ENCODE assay signal across 8 cellular contexts in the genomic region with DNA sequence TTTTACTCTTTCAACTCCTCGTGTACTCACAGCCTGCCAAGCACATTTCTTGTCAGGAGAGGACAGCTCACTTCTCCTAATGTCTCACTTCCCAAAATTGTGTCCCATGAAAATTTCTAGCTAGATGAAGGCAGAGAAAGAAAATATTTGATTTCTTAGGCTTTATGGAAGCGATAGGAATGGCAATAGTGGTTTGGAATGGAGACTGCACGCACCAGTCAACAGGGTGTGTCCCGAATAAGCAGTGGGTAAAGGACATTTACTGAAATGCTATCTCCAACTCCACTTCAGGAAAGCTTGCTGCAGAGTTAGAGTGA. TPM values are rescaled to one million over a fixed set of nuclear protein-coding genes. Genes with fewer than 3 reads are reported as not detected.
DNase-seq lines count a peak whose midpoint lies in the region; ATAC-seq and TF ChIP-seq lines count a peak whose summit lies in the region.

No MANE protein-coding gene starts in this region.

- ATAC-seq in GM23338 (no peak), right cardiac atrium (no peak), GM21367 (IDR thresholded peaks at IDR 0.05; ENCODE audit: unreplicated experiment) (no peak)

- WGBS in right cardiac atrium, result 36% methylated on average over 4 of the region's 4 CpGs

- H3K4me3 Mint-ChIP-seq in GM23338, result peak overlapping the region; percentile 99

- peaks cover 7% of the 10 kb centered on the region; the same call in 2 of the 3 replicates for H3K4me1 Mint-ChIP-seq in GM23338

- DNase-seq in GM23338 (ENCODE audit: low spot score), result no peak
- DNase-seq in WERI-Rb-1, result no peak
- no peak for DNase-seq in right cardiac atrium
- DNase-seq in NCI-H2107 treated with DMSO at 0.1 percent for 48 hours (lab: John Stamatoyannopoulos, UW; ENCODE audit: unreplicated experiment), result no peak
- no peak for DNase-seq in NCI-H1417 (lab: John Stamatoyannopoulos, UW)
- no peak for DNase-seq in activated CD4-positive, alpha-beta T cell treated with anti-CD3 and anti-CD28 coated beads for 48 hours

- intact Hi-C loops in right cardiac atrium (cut with DNase I), result no loop called here

- TF ChIP-seq CTCF in GM23338 (conservative IDR thresholded peaks at IDR 0.05; ENCODE audit: low read depth in 2 of 2) (no peak), WERI-Rb-1 (IDR thresholded peaks at IDR 0.05; ENCODE audit: low read depth, low read length) (no peak)

- H2AFZ ChIP-seq in GM23338, result peak overlapping the region; percentile 96

- peaks cover 8% of the 10 kb centered on the region for H3K9me3 Mint-ChIP-seq in GM23338

- peak overlapping the region; percentile 77 for H3K4me2 ChIP-seq in GM23338

- H3K4me3 ChIP-seq in GM23338 (peak overlapping the region; percentile 67), WERI-Rb-1 (ENCODE audit: low read depth, low read length) (peak overlapping the region; percentile 97), right cardiac atrium (ENCODE audit: low read length) (peak overlapping the region; percentile 71), skeletal muscle tissue (ENCODE audit: low read length in 3 of 3) (peak overlapping the region; percentile 86 to 89 (median 88))

- H3K9me2 ChIP-seq in GM23338 (ENCODE audit: insufficient read depth), result no peaks in the 10 kb centered on the region

- peaks cover 32% of the 10 kb centered on the region for H3K36me3 Mint-ChIP-seq in GM23338 (ENCODE audit: low read depth)

- H3K9me3 ChIP-seq in WERI-Rb-1 (ENCODE audit: severe bottlenecking), result no peaks in the 10 kb centered on the region
- H3K9me3 ChIP-seq in right cardiac atrium (ENCODE audit: control insufficient read depth, low read length), result peaks cover 6% of the 10 kb centered on the region
- peaks cover 6 to 20% (median 13%) of the 10 kb centered on the region in 3 donors for H3K9me3 ChIP-seq in skeletal muscle tissue (ENCODE audit: control insufficient read depth in 3 of 3, low read length in 3 of 3)

- no peaks in the 10 kb centered on the region for H3F3A ChIP-seq in GM23338 (replicated peaks; ENCODE audit: low read depth)

- H3K79me2 ChIP-seq in GM23338 (replicated peaks; ENCODE audit: insufficient read depth), result peaks cover 6% of the 10 kb centered on the region; the same call in 1 of the 2 replicates

- H3K27ac ChIP-seq in GM23338 (ENCODE audit: low read depth) (no peak overlapping the region), WERI-Rb-1 (peak overlapping the region; percentile 53), right cardiac atrium (ENCODE audit: low read length) (peak overlapping the region; percentile 43), skeletal muscle tissue (ENCODE audit: low read depth, low read length) (peak overlapping the region; percentile 62)

- H3K36me3 ChIP-seq in GM23338 (ENCODE audit: insufficient read depth), result peaks cover 18% of the 10 kb centered on the region
- peaks cover 28% of the 10 kb centered on the region for H3K36me3 ChIP-seq in WERI-Rb-1
- peaks cover 31 to 33% (median 32%) of the 10 kb centered on the region in 3 donors for H3K36me3 ChIP-seq in skeletal muscle tissue (ENCODE audit: control insufficient read depth in 3 of 3, insufficient read depth in 3 of 3, low read length in 3 of 3)

- H3K4me1 ChIP-seq in GM23338 (ENCODE audit: insufficient read depth), result no peaks in the 10 kb centered on the region
- peaks cover 1% of the 10 kb centered on the region for H3K4me1 ChIP-seq in right cardiac atrium (ENCODE audit: control insufficient read depth, insufficient read depth, low read length)
- H3K4me1 ChIP-seq in skeletal muscle tissue (ENCODE audit: control insufficient read depth in 3 of 3, insufficient read depth in 3 of 3, low read length in 3 of 3), result peaks cover 2 to 14% (median 7%) of the 10 kb centered on the region in 3 donors

- peaks cover 6% of the 10 kb centered on the region for H3K27me3 Mint-ChIP-seq in GM23338 (ENCODE audit: insufficient read depth, low read depth, poor library complexity)

- H3K27ac Mint-ChIP-seq in GM23338, result peak overlapping the region; percentile 98

- H3K27me3 ChIP-seq in GM23338 (ENCODE audit: insufficient read depth) (no peaks in the 10 kb centered on the region), WERI-Rb-1 (ENCODE audit: insufficient read depth, low read depth, severe bottlenecking) (no peaks in the 10 kb centered on the region), right cardiac atrium (ENCODE audit: control insufficient read depth, insufficient read depth) (no peaks in the 10 kb centered on the region), skeletal muscle tissue (ENCODE audit: control insufficient read depth in 3 of 3, insufficient read depth in 3 of 3, low read length in 3 of 3) (no peaks in the 10 kb centered on the region)

- H4K20me1 ChIP-seq in GM23338 (replicated peaks; ENCODE audit: insufficient read depth), result no peaks in the 10 kb centered on the region

- H3K9ac ChIP-seq in skeletal muscle tissue (ENCODE audit: low read depth in 1 of 3, low read length in 3 of 3), result peak overlapping the region; percentile 78 to 84 (median 78)

TF ChIP-seq in GM23338, 12 proteins besides CTCF, POLR2A, EP300 and RAD21 (continues in another document):
- TF ChIP-seq ZNF114 (CRISPR knock-in tag; IDR thresholded peaks at IDR 0.05) (no peak), JUNB (IDR thresholded peaks at IDR 0.05; ENCODE audit: unreplicated experiment) (no peak), POLR2AphosphoS5 (IDR thresholded peaks at IDR 0.05; ENCODE audit: low read depth) (no peak), ZNF331 (CRISPR knock-in tag; IDR thresholded peaks at IDR 0.05; ENCODE audit: low read depth) (no peak), CREB1 (CRISPR knock-in tag; IDR thresholded peaks at IDR 0.05; ENCODE audit: low read depth) (no peak)
- TF ChIP-seq, protein P1, sequence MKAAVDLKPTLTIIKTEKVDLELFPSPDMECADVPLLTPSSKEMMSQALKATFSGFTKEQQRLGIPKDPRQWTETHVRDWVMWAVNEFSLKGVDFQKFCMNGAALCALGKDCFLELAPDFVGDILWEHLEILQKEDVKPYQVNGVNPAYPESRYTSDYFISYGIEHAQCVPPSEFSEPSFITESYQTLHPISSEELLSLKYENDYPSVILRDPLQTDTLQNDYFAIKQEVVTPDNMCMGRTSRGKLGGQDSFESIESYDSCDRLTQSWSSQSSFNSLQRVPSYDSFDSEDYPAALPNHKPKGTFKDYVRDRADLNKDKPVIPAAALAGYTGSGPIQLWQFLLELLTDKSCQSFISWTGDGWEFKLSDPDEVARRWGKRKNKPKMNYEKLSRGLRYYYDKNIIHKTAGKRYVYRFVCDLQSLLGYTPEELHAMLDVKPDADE (IDR thresholded peaks at IDR 0.05), result no peak
- TF ChIP-seq, protein P2, sequence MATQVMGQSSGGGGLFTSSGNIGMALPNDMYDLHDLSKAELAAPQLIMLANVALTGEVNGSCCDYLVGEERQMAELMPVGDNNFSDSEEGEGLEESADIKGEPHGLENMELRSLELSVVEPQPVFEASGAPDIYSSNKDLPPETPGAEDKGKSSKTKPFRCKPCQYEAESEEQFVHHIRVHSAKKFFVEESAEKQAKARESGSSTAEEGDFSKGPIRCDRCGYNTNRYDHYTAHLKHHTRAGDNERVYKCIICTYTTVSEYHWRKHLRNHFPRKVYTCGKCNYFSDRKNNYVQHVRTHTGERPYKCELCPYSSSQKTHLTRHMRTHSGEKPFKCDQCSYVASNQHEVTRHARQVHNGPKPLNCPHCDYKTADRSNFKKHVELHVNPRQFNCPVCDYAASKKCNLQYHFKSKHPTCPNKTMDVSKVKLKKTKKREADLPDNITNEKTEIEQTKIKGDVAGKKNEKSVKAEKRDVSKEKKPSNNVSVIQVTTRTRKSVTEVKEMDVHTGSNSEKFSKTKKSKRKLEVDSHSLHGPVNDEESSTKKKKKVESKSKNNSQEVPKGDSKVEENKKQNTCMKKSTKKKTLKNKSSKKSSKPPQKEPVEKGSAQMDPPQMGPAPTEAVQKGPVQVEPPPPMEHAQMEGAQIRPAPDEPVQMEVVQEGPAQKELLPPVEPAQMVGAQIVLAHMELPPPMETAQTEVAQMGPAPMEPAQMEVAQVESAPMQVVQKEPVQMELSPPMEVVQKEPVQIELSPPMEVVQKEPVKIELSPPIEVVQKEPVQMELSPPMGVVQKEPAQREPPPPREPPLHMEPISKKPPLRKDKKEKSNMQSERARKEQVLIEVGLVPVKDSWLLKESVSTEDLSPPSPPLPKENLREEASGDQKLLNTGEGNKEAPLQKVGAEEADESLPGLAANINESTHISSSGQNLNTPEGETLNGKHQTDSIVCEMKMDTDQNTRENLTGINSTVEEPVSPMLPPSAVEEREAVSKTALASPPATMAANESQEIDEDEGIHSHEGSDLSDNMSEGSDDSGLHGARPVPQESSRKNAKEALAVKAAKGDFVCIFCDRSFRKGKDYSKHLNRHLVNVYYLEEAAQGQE (IDR thresholded peaks at IDR 0.05; ENCODE audit: unreplicated experiment), result no peak

RNA-seq across cellular contexts. Expression of a gene that starts 0.3 kb away (rescaled TPM):
- 2.3 and 3.4 TPM in 2 replicates for total RNA-seq in GM23338 (2014; rRNA removed; shearing (Covaris generic))
- 2.6 and 2.8 TPM in 2 replicates for polyA plus RNA-seq in GM23338 (2016; fragmentation: Nextera tagmentation; extraction: Ambion mirVana)
- total RNA-seq in right cardiac atrium, result 1 to 10 TPM; 3.6 to 4.6 (median 4.0) TPM
- polyA plus RNA-seq in right cardiac atrium, result 3.8 TPM
- 5.7 TPM for total RNA-seq in skeletal muscle tissue

RNA-seq across cellular contexts. Expression of a gene that starts 22.1 kb away (rescaled TPM):
- 2.2 and 2.6 TPM in 2 replicates for total RNA-seq in GM23338 (2014; rRNA removed; shearing (Covaris generic))
- polyA plus RNA-seq in GM23338 (2016; fragmentation: Nextera tagmentation; extraction: Ambion mirVana) (1.8 and 1.9 TPM in 2 replicates), right cardiac atrium (1.9 TPM)
- total RNA-seq in right cardiac atrium (1 to 10 TPM; 3.4 to 4.2 (median 3.7) TPM), skeletal muscle tissue (4.2 TPM)

RNA-seq across cellular contexts. Expression of a gene that starts 27.0 kb away (rescaled TPM):
- total RNA-seq in GM23338 (2014; rRNA removed; shearing (Covaris generic)), result 5.8 and 8.2 TPM in 2 replicates
- polyA plus RNA-seq in GM23338 (2016; fragmentation: Nextera tagmentation; extraction: Ambion mirVana) (3.3 TPM in 2 replicates), right cardiac atrium (3.6 TPM)
- total RNA-seq in right cardiac atrium (1 to 10 TPM; 3.2 to 5.9 (median 4.5) TPM), skeletal muscle tissue (5.2 TPM)

RNA-seq across cellular contexts. Expression of a gene that starts 40.9 kb away (rescaled TPM):
- total RNA-seq in GM23338 (2014; rRNA removed; shearing (Covaris generic)), result 6.0 and 7.8 TPM in 2 replicates
- polyA plus RNA-seq in GM23338 (2016; fragmentation: Nextera tagmentation; extraction: Ambion mirVana) (2.9 and 3.8 TPM in 2 replicates), right cardiac atrium (6.0 TPM)
- total RNA-seq in right cardiac atrium (10 to 100 TPM in 1 of 4 donors, 1 to 10 TPM in 3; 6.9 to 11.5 (median 7.4) TPM), skeletal muscle tissue (13.0 TPM)

RNA-seq across cellular contexts. Expression of a gene that starts 47.1 kb away (rescaled TPM):
- 3.1 and 4.0 TPM in 2 replicates for total RNA-seq in GM23338 (2014; rRNA removed; shearing (Covaris generic))
- polyA plus RNA-seq in GM23338 (2016; fragmentation: Nextera tagmentation; extraction: Ambion mirVana) (1.4 and 1.5 TPM in 2 replicates), right cardiac atrium (1.00 TPM)
- total RNA-seq in right cardiac atrium (1 to 10 TPM; 2.0 to 2.7 (median 2.4) TPM), skeletal muscle tissue (2.6 TPM)
